ENCODE assay signal across 8 cellular contexts in genomic region chr6:127341471-127342202, GRCh38.
DNase-seq lines count a peak whose midpoint lies in the region; ATAC-seq and TF ChIP-seq lines count a peak whose summit lies in the region.

No MANE protein-coding gene starts in this region.

- H3K27ac ChIP-seq in mucosa of rectum (ENCODE audit: low read depth in 2 of 2, low read length in 2 of 2) = peak overlapping the region in 1 of 2 donors; percentile 81

- H3K9me3 ChIP-seq in mucosa of rectum (ENCODE audit: control insufficient read depth in 2 of 2, low read length in 2 of 2) = no peaks in the 10 kb centered on the region

- peaks cover 14 to 21% of the 10 kb centered on the region in 2 donors for H3K4me1 ChIP-seq in mucosa of rectum (ENCODE audit: control insufficient read depth in 2 of 2, insufficient read depth in 2 of 2, low read length in 2 of 2)

- no peaks in the 10 kb centered on the region for H3K27me3 ChIP-seq in mucosa of rectum (ENCODE audit: control insufficient read depth in 2 of 2, insufficient read depth in 2 of 2, low read length in 2 of 2)

- peak overlapping the region; percentile 43 to 86 for H3K4me3 ChIP-seq in mucosa of rectum (ENCODE audit: low read length in 2 of 2)

- ATAC-seq in HG02610 (IDR thresholded peaks at IDR 0.05; ENCODE audit: unreplicated experiment) = peak; percentile 43
- no peak for ATAC-seq in activated CD4-positive, CD25-positive, alpha-beta regulatory T cell treated with anti-CD3 and anti-CD28 coated beads, Interleukin-2, amount 50 U/mL, for 24 hours

- peak; percentile 22 for DNase-seq in GM13976 (ENCODE audit: low spot score)
- peak; percentile 64 for DNase-seq in RPMI8226
- DNase-seq in NCI-H748 (lab: John Stamatoyannopoulos, UW; ENCODE audit: unreplicated experiment) = no peak
- DNase-seq in stimulated activated CD4-positive, alpha-beta T cell treated with anti-CD3 and anti-CD28 coated beads, Interleukin-2, amount 100 ng/mL, for 48 hours = no peak
- no peak for DNase-seq in middle frontal gyrus (ENCODE audit: extremely low spot score, low spot score)

- TF ChIP-seq CTCF in GM13976 (IDR thresholded peaks at IDR 0.05; ENCODE audit: borderline replicate concordance, control extremely low read depth, extremely low read depth, insufficient read depth, missing control alignments) = no peak

- H3K9ac ChIP-seq in mucosa of rectum (ENCODE audit: low read depth in 1 of 2, low read length in 2 of 2) = peak overlapping the region; percentile 14 to 84

- in situ Hi-C loops in GM13976 (cut with MboI; ENCODE audit: low sequenced_read_pairs, unreplicated experiment) = no loop called here

- H3K36me3 ChIP-seq in mucosa of rectum (ENCODE audit: control insufficient read depth in 2 of 2, insufficient read depth in 2 of 2, low read length in 2 of 2) = no peaks in the 10 kb centered on the region

Comparison
In these comparisons a context has a peak if more than half of its experiments do, and no peak if none do; other contexts are left out.
1. DNase-seq: peak in GM13976 (single experiment) and RPMI8226 (single experiment); none in NCI-H748 (single experiment), stimulated activated CD4-positive, alpha-beta T cell treated with anti-CD3 and anti-CD28 coated beads, Interleukin-2, amount 100 ng/mL, for 48 hours (0 of 2) and middle frontal gyrus (single experiment).